ENCODE assay signal across 28 cellular contexts in the genomic region with DNA sequence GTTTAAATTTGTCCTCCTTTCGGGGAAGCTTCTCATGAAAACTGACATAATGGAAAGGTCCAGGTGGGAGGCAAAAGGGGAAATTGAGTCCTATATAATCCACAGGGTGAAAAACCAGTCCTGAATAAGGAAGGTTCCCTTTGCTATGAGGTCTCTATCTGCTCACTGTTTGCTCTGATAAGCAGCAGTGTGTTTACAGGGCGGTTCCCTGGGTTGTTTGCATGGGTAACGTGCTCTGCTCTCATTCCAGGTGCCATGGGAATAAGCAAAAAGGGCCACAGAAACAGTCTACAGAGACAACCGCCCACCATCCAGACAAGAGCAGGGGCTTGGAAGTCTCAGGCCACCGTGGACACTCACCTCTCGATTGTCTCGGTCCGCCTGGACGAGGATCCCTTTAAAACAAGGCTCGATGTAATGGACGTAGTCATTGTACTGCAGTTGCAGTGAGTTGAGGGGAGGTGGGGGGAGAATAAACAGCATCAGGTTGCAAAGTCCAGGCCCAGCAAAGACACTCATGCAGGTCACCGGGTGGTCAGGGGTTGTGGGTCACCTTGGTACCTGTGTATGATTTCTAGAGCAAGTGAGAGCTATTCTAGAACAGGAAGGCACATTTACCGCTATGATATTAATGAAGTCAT. TPM values are rescaled to one million over a fixed set of nuclear protein-coding genes. Genes with fewer than 3 reads are reported as not detected.
"Had no signal": no experiment of that assay in that cellular context is flagged by ENCODE, and none has a peak within 500 bp of the region (broad histone marks: within the 10 kb centered on the region; RNA-seq: fewer than 3 reads in every experiment).

No MANE protein-coding gene starts in this region.

- H3K9me3 Mint-ChIP-seq: T-helper 2 cell treated with Interferon-gamma antibody and Interleukin-4, amounts not matched to agents 5 μg/mL and 100 μg/mL, for 36 hours had no signal

- H3K9ac ChIP-seq: parathyroid adenoma had no signal

- H3K27ac Mint-ChIP-seq: activated CD4-positive, alpha-beta T cell treated with anti-CD3 and anti-CD28 coated beads for 36 hours; activated naive CD4-positive, alpha-beta T cell treated with anti-CD3 and anti-CD28 coated beads, Interleukin-2, amount 10 ng/mL, durations not matched to agents 7 days and 5 days; activated naive CD8-positive, alpha-beta T cell treated with anti-CD3 and anti-CD28 coated beads, Interleukin-2, amount 10 ng/mL, durations not matched to agents 7 days and 5 days; brain; naive thymus-derived CD4-positive, alpha-beta T cell; T-helper 2 cell treated with Interferon-gamma antibody and Interleukin-4, amounts not matched to agents 5 μg/mL and 100 μg/mL, for 36 hours had no signal

- H3K4me3 Mint-ChIP-seq: activated CD4-positive, alpha-beta T cell treated with anti-CD3 and anti-CD28 coated beads for 36 hours; activated naive CD4-positive, alpha-beta T cell treated with anti-CD3 and anti-CD28 coated beads, Interleukin-2, amount 10 ng/mL, durations not matched to agents 7 days and 5 days; activated naive CD8-positive, alpha-beta T cell treated with anti-CD3 and anti-CD28 coated beads, Interleukin-2, amount 10 ng/mL, durations not matched to agents 7 days and 5 days; brain; naive thymus-derived CD4-positive, alpha-beta T cell; neural crest cell; T-helper 2 cell treated with Interferon-gamma antibody and Interleukin-4, amounts not matched to agents 5 μg/mL and 100 μg/mL, for 36 hours had no signal

- H3K4me1 Mint-ChIP-seq: activated CD4-positive, alpha-beta T cell treated with anti-CD3 and anti-CD28 coated beads for 36 hours; activated naive CD4-positive, alpha-beta T cell treated with anti-CD3 and anti-CD28 coated beads, Interleukin-2, amount 10 ng/mL, durations not matched to agents 7 days and 5 days; activated naive CD8-positive, alpha-beta T cell treated with anti-CD3 and anti-CD28 coated beads, Interleukin-2, amount 10 ng/mL, durations not matched to agents 7 days and 5 days; brain; naive thymus-derived CD4-positive, alpha-beta T cell; neural crest cell had no signal

- H3K27ac ChIP-seq: ascending aorta, cardiac muscle cell, coronary artery, dorsolateral prefrontal cortex, esophagus squamous epithelium, parathyroid adenoma, testis, transverse colon had no signal

- H3K36me3 ChIP-seq: ascending aorta, cardiac muscle cell, esophagus squamous epithelium, transverse colon had no signal

- ATAC-seq: activated CD4-positive, alpha-beta T cell treated with anti-CD3 and anti-CD28 coated beads for 36 hours; left ventricle myocardium superior; naive thymus-derived CD4-positive, alpha-beta T cell; right cardiac atrium; stimulated activated naive CD8-positive, alpha-beta T cell treated with anti-CD3 and anti-CD28 coated beads, Interleukin-15, Interleukin-2, amounts not matched to agents 100 U/mL and 50 U/mL, for 24 hours had no signal

- DNase-seq: activated CD4-positive, alpha-beta T cell treated with anti-CD3 and anti-CD28 coated beads for 36 hours; activated CD4-positive, alpha-beta T cell treated with anti-CD3 and anti-CD28 coated beads, Interleukin-2, amount 50 U/mL, for 4 hours; activated CD4-positive, CD25-positive, alpha-beta regulatory T cell; activated gamma-delta T cell; activated naive CD4-positive, alpha-beta T cell treated with anti-CD3 and anti-CD28 coated beads, Interleukin-2, amount 10 ng/mL, durations not matched to agents 7 days and 5 days; activated naive CD8-positive, alpha-beta T cell treated with anti-CD3 and anti-CD28 coated beads, Interleukin-2, amount 10 ng/mL, durations not matched to agents 7 days and 5 days; cerebellar nuclear complex; dorsolateral prefrontal cortex; esophagus squamous epithelium; foreskin melanocyte; left ventricle myocardium superior; naive thymus-derived CD4-positive, alpha-beta T cell; nucleus accumbens; right cardiac atrium; stimulated activated CD4-positive, alpha-beta T cell treated with anti-CD3 and anti-CD28 coated beads, Interleukin-12 subunit alpha, Interleukin-12 subunit beta, amount 100 ng/mL, for 4 hours; stimulated activated CD4-positive, alpha-beta T cell treated with anti-CD3 and anti-CD28 coated beads, Interleukin-4, amount 100 ng/mL, for 1 hour; stimulated activated naive CD8-positive, alpha-beta T cell treated with anti-CD3 and anti-CD28 coated beads, Interleukin-15, Interleukin-2, amounts not matched to agents 100 U/mL and 50 U/mL, for 24 hours; T-helper 1 cell; testis; transverse colon had no signal

- H3K27me3 ChIP-seq: ascending aorta, cardiac muscle cell, testis, transverse colon had no signal

- H3K4me1 ChIP-seq: ascending aorta, esophagus squamous epithelium, parathyroid adenoma, testis, transverse colon had no signal

- H3K9me3 ChIP-seq: esophagus squamous epithelium, testis, transverse colon had no signal

- H3K36me3 Mint-ChIP-seq: activated naive CD4-positive, alpha-beta T cell treated with anti-CD3 and anti-CD28 coated beads, Interleukin-2, amount 10 ng/mL, durations not matched to agents 7 days and 5 days; activated naive CD8-positive, alpha-beta T cell treated with anti-CD3 and anti-CD28 coated beads, Interleukin-2, amount 10 ng/mL, durations not matched to agents 7 days and 5 days; brain had no signal

- H3K4me3 ChIP-seq: ascending aorta, cardiac muscle cell, coronary artery, dorsolateral prefrontal cortex, esophagus squamous epithelium, testis, transverse colon had no signal

RNA-seq across cellular contexts. Expression of a gene that starts 32.7 kb away (rescaled TPM):
- total RNA-seq: ascending aorta, lung microvascular endothelial cell had no signal
